ENCODE assay signal across 8 cellular contexts in genomic region chr1:202888507-202889360, GRCh38. TPM values are rescaled to one million over a fixed set of nuclear protein-coding genes. Genes with fewer than 3 reads are reported as not detected.
DNase-seq lines count a peak whose midpoint lies in the region; ATAC-seq and TF ChIP-seq lines count a peak whose summit lies in the region.

Gene RABIF (minus strand): TSS chr1:202889149. CDS start chr1:202889098, 51 bp downstream.

- TF ChIP-seq CTCF in osteoblast (IDR thresholded peaks at IDR 0.05; ENCODE audit: extremely low read depth, low read depth, low read length): no peak

- H3K4me1 Mint-ChIP-seq in activated naive CD4-positive, alpha-beta T cell treated with anti-CD3 and anti-CD28 coated beads, Interleukin-2, amount 50 U/mL, for 24 hours: peaks cover 17% of the 10 kb centered on the region

- H3K27ac ChIP-seq in osteoblast (ENCODE audit: low read depth, low read length) (peak within 1 kb of the TSS; percentile 13), thymus (ENCODE audit: low read depth) (peak within 1 kb of the TSS; percentile 97)

- H3K9me3 Mint-ChIP-seq in activated naive CD4-positive, alpha-beta T cell treated with anti-CD3 and anti-CD28 coated beads, Interleukin-2, amount 50 U/mL, for 24 hours: no peaks in the 10 kb centered on the region

- H3K36me3 ChIP-seq in osteoblast (ENCODE audit: insufficient read depth, low read length) (peaks cover 31% of the 10 kb centered on the region), thymus (ENCODE audit: control insufficient read depth, insufficient read depth) (peaks cover 14% of the 10 kb centered on the region)

- H3K79me2 ChIP-seq in osteoblast (ENCODE audit: insufficient read depth, low read length): peaks cover 33% of the 10 kb centered on the region

- H3K4me3 Mint-ChIP-seq in activated naive CD4-positive, alpha-beta T cell treated with anti-CD3 and anti-CD28 coated beads, Interleukin-2, amount 50 U/mL, for 24 hours: peak within 1 kb of the TSS; percentile 94

- peak; percentile 83 for ATAC-seq in HG02588 (IDR thresholded peaks at IDR 0.05; ENCODE audit: unreplicated experiment)
- peak; percentile 97 for ATAC-seq in SK-N-SH treated with all-trans-retinoic acid at 6 μM for 48 hours

- peaks cover 3% of the 10 kb centered on the region for H3K36me3 Mint-ChIP-seq in activated naive CD4-positive, alpha-beta T cell treated with anti-CD3 and anti-CD28 coated beads, Interleukin-2, amount 50 U/mL, for 24 hours

- H3K9me3 ChIP-seq in osteoblast (ENCODE audit: low read depth, low read length): no peaks in the 10 kb centered on the region
- H3K9me3 ChIP-seq in thymus (ENCODE audit: control insufficient read depth): no peaks in the 10 kb centered on the region

- DNase-seq in NCI-H1092 (lab: John Stamatoyannopoulos, UW) (peak; percentile 98), glomerular endothelial cell (ENCODE audit: extremely low read depth, low read depth, low spot score) (peak; percentile 51), osteoblast (ENCODE audit: insufficient read length, low spot score, missing footprints) (peak; percentile 99)

- H3K27me3 Mint-ChIP-seq in activated naive CD4-positive, alpha-beta T cell treated with anti-CD3 and anti-CD28 coated beads, Interleukin-2, amount 50 U/mL, for 24 hours: no peaks in the 10 kb centered on the region

- H2AFZ ChIP-seq in osteoblast (ENCODE audit: low read length): peak within 1 kb of the TSS; percentile 82

- H4K20me1 ChIP-seq in osteoblast (ENCODE audit: insufficient read depth, low read length): peaks cover 8% of the 10 kb centered on the region

- H3K27me3 ChIP-seq in osteoblast (ENCODE audit: insufficient read depth, low read length) (no peaks in the 10 kb centered on the region), thymus (ENCODE audit: control insufficient read depth, insufficient read depth) (no peaks in the 10 kb centered on the region)

- H3K4me1 ChIP-seq in osteoblast (ENCODE audit: insufficient read depth, low read length) (peaks cover 9% of the 10 kb centered on the region), thymus (ENCODE audit: control insufficient read depth, insufficient read depth, low read length) (peaks cover 6% of the 10 kb centered on the region)

- H3K4me3 ChIP-seq in GM08714 (ENCODE audit: low read length) (peak within 1 kb of the TSS; percentile 99), osteoblast (ENCODE audit: insufficient read depth, low read length) (peak within 1 kb of the TSS; percentile 75), thymus (ENCODE audit: low read length) (peak within 1 kb of the TSS; percentile 86)

- under 1% methylated on average over 85 of the region's 85 CpGs for WGBS in thymus

- H3K27ac Mint-ChIP-seq in activated naive CD4-positive, alpha-beta T cell treated with anti-CD3 and anti-CD28 coated beads, Interleukin-2, amount 50 U/mL, for 24 hours: peak within 1 kb of the TSS; percentile 98

- H3K4me2 ChIP-seq in osteoblast (ENCODE audit: insufficient read depth, low read length): peak within 1 kb of the TSS; percentile 74

TF ChIP-seq in SK-N-SH treated with all-trans-retinoic acid at 6 μM for 48 hours, 23 proteins besides CTCF, POLR2A, EP300 and RAD21:
- TF ChIP-seq CSDC2 (CRISPR knock-in tag; IDR thresholded peaks at IDR 0.05): no peak
- TF ChIP-seq ZNF565 (CRISPR knock-in tag; conservative IDR thresholded peaks at IDR 0.05; ENCODE audit: low read depth): no peak
- TF ChIP-seq SNAI2 (CRISPR knock-in tag; IDR thresholded peaks at IDR 0.05): no peak
- no peak for TF ChIP-seq ZNF70 (CRISPR knock-in tag; IDR thresholded peaks at IDR 0.05)
- TF ChIP-seq ZFP30 (CRISPR knock-in tag; IDR thresholded peaks at IDR 0.05): no peak
- TF ChIP-seq BACH2 (CRISPR knock-in tag; IDR thresholded peaks at IDR 0.05; ENCODE audit: borderline replicate concordance): no peak
- TF ChIP-seq, protein P1, sequence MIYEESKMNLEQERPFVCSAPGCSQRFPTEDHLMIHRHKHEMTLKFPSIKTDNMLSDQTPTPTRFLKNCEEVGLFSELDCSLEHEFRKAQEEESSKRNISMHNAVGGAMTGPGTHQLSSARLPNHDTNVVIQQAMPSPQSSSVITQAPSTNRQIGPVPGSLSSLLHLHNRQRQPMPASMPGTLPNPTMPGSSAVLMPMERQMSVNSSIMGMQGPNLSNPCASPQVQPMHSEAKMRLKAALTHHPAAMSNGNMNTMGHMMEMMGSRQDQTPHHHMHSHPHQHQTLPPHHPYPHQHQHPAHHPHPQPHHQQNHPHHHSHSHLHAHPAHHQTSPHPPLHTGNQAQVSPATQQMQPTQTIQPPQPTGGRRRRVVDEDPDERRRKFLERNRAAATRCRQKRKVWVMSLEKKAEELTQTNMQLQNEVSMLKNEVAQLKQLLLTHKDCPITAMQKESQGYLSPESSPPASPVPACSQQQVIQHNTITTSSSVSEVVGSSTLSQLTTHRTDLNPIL (CRISPR knock-in tag; IDR thresholded peaks at IDR 0.05; ENCODE audit: low read depth): no peak
- no peak for TF ChIP-seq TCF4 (CRISPR knock-in tag; IDR thresholded peaks at IDR 0.05; ENCODE audit: borderline replicate concordance)
- TF ChIP-seq ISL1 (CRISPR knock-in tag; IDR thresholded peaks at IDR 0.05): no peak
- TF ChIP-seq ZFP3 (CRISPR knock-in tag; IDR thresholded peaks at IDR 0.05): no peak

RNA-seq across cellular contexts. Expression of gene RABIF, which starts in this region (rescaled TPM):
- total RNA-seq in glomerular endothelial cell (8.9 and 11.9 TPM in 2 replicates), osteoblast (7.2 and 8.0 TPM in 2 replicates)
- 9.4 TPM for polyA plus RNA-seq in thymus

Comparison
In these comparisons a context has a peak if more than half of its experiments do, and no peak if none do; other contexts are left out.
1. Peak in every context shown above with its lines: DNase-seq, ATAC-seq, H3K4me3 ChIP-seq and H3K27ac ChIP-seq.